32 cellular contexts compared by ENCODE assay signal in genomic region chr11:17369685-17370243, GRCh38. TPM values are rescaled to one million over a fixed set of nuclear protein-coding genes. Genes with fewer than 3 reads are reported as not detected.
"Had no signal": no experiment of that assay in that cellular context is flagged by ENCODE, and none has a peak within 500 bp of the region (broad histone marks: within the 10 kb centered on the region; RNA-seq: fewer than 3 reads in every experiment).

No MANE protein-coding gene starts in this region.

- H3K4me3 ChIP-seq: adrenal gland, body of pancreas, cardiac muscle cell, coronary artery, dorsolateral prefrontal cortex, esophagus muscularis mucosa, gastroesophageal sphincter, heart right ventricle, hepatocyte had no signal

- H3K4me2 ChIP-seq: hepatocyte had no signal

- ATAC-seq: activated CD4-positive, CD25-positive, alpha-beta regulatory T cell treated with anti-CD3 and anti-CD28 coated beads, Interleukin-2, amount 50 U/mL, for 24 hours; activated naive CD8-positive, alpha-beta T cell treated with anti-CD3 and anti-CD28 coated beads, Interleukin-2, amount 50 U/mL, for 24 hours; body of pancreas; gastroesophageal sphincter; heart right ventricle; T-helper 17 cell had no signal

- H3K27me3 ChIP-seq: adrenal gland, body of pancreas, cardiac muscle cell, dorsolateral prefrontal cortex, esophagus muscularis mucosa, gastroesophageal sphincter, heart right ventricle, hepatocyte had no signal

- H3K4me1 ChIP-seq: adrenal gland, body of pancreas, esophagus muscularis mucosa, gastroesophageal sphincter had no signal

- H3K27ac ChIP-seq: adrenal gland, body of pancreas, cardiac muscle cell, coronary artery, esophagus muscularis mucosa, gastroesophageal sphincter, heart right ventricle, hepatocyte, WERI-Rb-1 had no signal

- H2AFZ ChIP-seq: hepatocyte had no signal

- H3K36me3 ChIP-seq: adrenal gland, cardiac muscle cell had no signal

- DNase-seq: activated B cell treated with CpG ODN at 0.5 μM for 24 hours; activated CD4-positive, alpha-beta memory T cell treated with anti-CD3 and anti-CD28 coated beads, Interleukin-2, amount 10 ng/mL, durations not matched to agents 7 days and 5 days; activated CD4-positive, alpha-beta T cell treated with anti-CD3 and anti-CD28 coated beads, Interleukin-2, amount 10 ng/mL, durations not matched to agents 7 days and 5 days; activated CD4-positive, alpha-beta T cell treated with anti-CD3 and anti-CD28 coated beads, Interleukin-2, amount 50 U/mL, for 4 hours; activated CD8-positive, alpha-beta memory T cell treated with anti-CD3 and anti-CD28 coated beads, Interleukin-2, amount 50 U/mL, for 48 hours; activated naive CD4-positive, alpha-beta T cell treated with anti-CD3 and anti-CD28 coated beads for 36 hours; activated naive CD8-positive, alpha-beta T cell treated with anti-CD3 and anti-CD28 coated beads for 36 hours; activated naive CD8-positive, alpha-beta T cell treated with anti-CD3 and anti-CD28 coated beads, Interleukin-2, amount 50 U/mL, for 24 hours; activated T-cell treated with anti-CD3 and anti-CD28 coated beads for 4 hours; activated T-cell treated with anti-CD3 and anti-CD28 coated beads, Interleukin-2, amount 50 U/mL, for 24 hours; activated T-cell treated with anti-CD3 and anti-CD28 coated beads, Interleukin-2, amount 50 U/mL, for 72 hours; adrenal gland; amygdala; aorta; body of pancreas; dorsolateral prefrontal cortex; effector memory CD4-positive, alpha-beta T cell; endodermal cell; erythroblast; foreskin melanocyte; heart right ventricle; T-helper 1 cell; T-helper 17 cell; T1000; WERI-Rb-1 had no signal

- H3K79me2 ChIP-seq: hepatocyte had no signal

RNA-seq across cellular contexts. Expression of gene KCNJ11, which starts 18.7 kb away (rescaled TPM):
- total RNA-seq: glomerular endothelial cell had no signal
